31 cellular contexts compared by ENCODE assay signal in genomic region chr4:72430988-72431387, GRCh38.
DNase-seq lines count a peak whose midpoint lies in the region; ATAC-seq, FAIRE-seq and TF ChIP-seq lines count a peak whose summit lies in the region.
"Had no signal": no experiment of that assay in that cellular context is flagged by ENCODE, and none has a peak within 500 bp of the region (broad histone marks: within the 10 kb centered on the region; RNA-seq: fewer than 3 reads in every experiment).

No MANE protein-coding gene starts in this region.

- intact Hi-C loops in gastrocnemius medialis (cut with DNase I; ENCODE audit: low total_unique reads) = no loop called here

- no peak for TF ChIP-seq POLR2A in gastrocnemius medialis (IDR thresholded peaks at IDR 0.05)

- TF ChIP-seq CTCF in HEK293 (tag by site-specific recombination; IDR thresholded peaks at IDR 0.05) = no peak
- no peak for TF ChIP-seq CTCF in gastrocnemius medialis (IDR thresholded peaks at IDR 0.05 in 4 of 5, conservative IDR thresholded peaks at IDR 0.05 in 1 of 5)

- in situ Hi-C loops in gastrocnemius medialis (cut with MboI; ENCODE audit: low sequenced_read_pairs in 4 of 4) = no loop called here

- CTCF ChIA-PET in HEK293 (lab: Yijun Ruan, JAX) = no interaction called here

- H3K9me3 ChIP-seq in HEK293 (ENCODE audit: control insufficient read depth, insufficient read depth, low read depth, low read length) (no peaks in the 10 kb centered on the region), gastrocnemius medialis (no peaks in the 10 kb centered on the region)
- H3K9me3 ChIP-seq: A549; BE2C; BLaER1; BLaER1 treated with 17β-estradiol and CSF1 and Interleukin-3, amounts not matched to agents 10 nM and 100 nM; Caco-2 had no signal

- H3K27me3 ChIP-seq in gastrocnemius medialis = no peaks in the 10 kb centered on the region
- H3K27me3 ChIP-seq: BE2C; BLaER1; BLaER1 treated with 17β-estradiol and CSF1 and Interleukin-3, amounts not matched to agents 10 nM and 100 nM had no signal

- H3K27ac ChIP-seq in HEK293 (ENCODE audit: extremely low read depth, low read depth, low read length) = no peak overlapping the region
- H3K27ac ChIP-seq in gastrocnemius medialis = no peak overlapping the region
- H3K27ac ChIP-seq: 22Rv1; A549; BLaER1; BLaER1 treated with 17β-estradiol and CSF1 and Interleukin-3, amounts not matched to agents 10 nM and 100 nM; C4-2B had no signal

- H3K36me3 ChIP-seq in HEK293 (ENCODE audit: control insufficient read depth in 2 of 2, insufficient read depth in 1 of 2, low read length in 2 of 2) (no peaks in the 10 kb centered on the region), gastrocnemius medialis (no peaks in the 10 kb centered on the region)
- H3K36me3 ChIP-seq: BE2C; BLaER1; BLaER1 treated with 17β-estradiol and CSF1 and Interleukin-3, amounts not matched to agents 10 nM and 100 nM had no signal

- ATAC-seq in gastrocnemius medialis = no peak
- ATAC-seq: A549; CD8-positive, alpha-beta T cell had no signal

- POLR2A ChIA-PET in HEK293 (lab: Yijun Ruan, JAX) = no interaction called here

- H3K4me3 ChIP-seq in HEK293 (ENCODE audit: low read depth, low read length) (no peak overlapping the region), gastrocnemius medialis (no peak overlapping the region)
- H3K4me3 ChIP-seq: A549; BLaER1; BLaER1 treated with 17β-estradiol and CSF1 and Interleukin-3, amounts not matched to agents 10 nM and 100 nM had no signal

- FAIRE-seq in G401.6 (lab: Jason Lieb, UNC) = peak; percentile 68
- FAIRE-seq: A204.1, A549, D721Med had no signal

- DNase-seq in NCI-H2029 treated with DMSO at 0.1 percent for 48 hours (lab: John Stamatoyannopoulos, UW) (no peak), gastrocnemius medialis (no peak)
- DNase-seq: 8988T; ACHN; AML-193; BE2C; C1 segment of cervical spinal cord; Caco-2; Calu3; CD4-positive, alpha-beta memory T cell; CD4-positive, alpha-beta T cell; CD4-positive, CD25-positive, alpha-beta regulatory T cell; CD8-positive, alpha-beta memory T cell; CD8-positive, alpha-beta T cell; COR-L47; DMS 273 treated with DMSO at 0.1 percent for 48 hours; DMS153; DMS53; DMS79; DMS79 treated with DMSO at 0.1 percent for 48 hours; DND-41; EL had no signal

- H3K4me1 ChIP-seq in HEK293 (ENCODE audit: control insufficient read depth, insufficient read depth, low read length) (peaks cover 4% of the 10 kb centered on the region; the same call in 1 of the 2 replicates), gastrocnemius medialis (no peaks in the 10 kb centered on the region)
- H3K4me1 ChIP-seq: A549; BLaER1; BLaER1 treated with 17β-estradiol and CSF1 and Interleukin-3, amounts not matched to agents 10 nM and 100 nM; Caco-2 had no signal

TF ChIP-seq in HEK293, 187 proteins besides CTCF, POLR2A, EP300 and RAD21:
- TF ChIP-seq ZNF488 (tag by site-specific recombination; IDR thresholded peaks at IDR 0.05) (no peak), SCRT2 (tag by site-specific recombination; IDR thresholded peaks at IDR 0.05) (peak; percentile 69), OSR2 (tag by site-specific recombination; IDR thresholded peaks at IDR 0.05) (peak; percentile 34), SP3 (tag by site-specific recombination; IDR thresholded peaks at IDR 0.05) (no peak), FEZF1 (tag by site-specific recombination; IDR thresholded peaks at IDR 0.05) (peak; percentile 51)
